8 cellular contexts compared by ENCODE assay signal in genomic region chr20:45857114-45857835, GRCh38. TPM values are rescaled to one million over a fixed set of nuclear protein-coding genes. Genes with fewer than 3 reads are reported as not detected.
A peak's percentile ranks its signal among the peaks of the same experiment; 100 is the strongest.
DNase-seq lines count a peak whose midpoint lies in the region; FAIRE-seq and TF ChIP-seq lines count a peak whose summit lies in the region.

Gene ACOT8, minus strand, starts transcription at chr20:45857392. Its CDS starts 77 bp downstream, at chr20:45857315.
Gene ZSWIM3, plus strand, starts transcription at chr20:45857614. Its CDS starts 212 bp downstream, at chr20:45857826.

- no peaks in the 10 kb centered on the region for H3K9me3 Mint-ChIP-seq in nephron progenitor cell
- H3K9me3 Mint-ChIP-seq in stimulated activated naive CD8-positive, alpha-beta T cell treated with anti-CD3 and anti-CD28 coated beads, Interleukin-15, Interleukin-2, amounts not matched to agents 100 ng/mL and 50 ng/mL, for 24 hours, result no peaks in the 10 kb centered on the region

- POLR2A ChIA-PET in RWPE1 (lab: Yijun Ruan, JAX; ENCODE audit: low non-redundant PET), result interaction anchor here (0.8 to 1.3 kb wide), 2 partner anchors 23 to 28 kb away, joined by 4 to 5 read pairs; no protein-coding TSS in a partner anchor

- CTCF ChIA-PET in RWPE1 (lab: Yijun Ruan, JAX), result interaction anchor here (0.5 to 1.0 kb wide), 4 partner anchors 15 to 549 kb away, joined by 3 read pairs; partner anchors contain the start of gene ELMO2

- FAIRE-seq in H54 (lab: Jason Lieb, UNC), result peak; percentile 87

- H3K27ac Mint-ChIP-seq in nephron progenitor cell, result peak within 1 kb of the TSS; percentile 97
- peak within 1 kb of the TSS; percentile 95 for H3K27ac Mint-ChIP-seq in stimulated activated naive CD8-positive, alpha-beta T cell treated with anti-CD3 and anti-CD28 coated beads, Interleukin-15, Interleukin-2, amounts not matched to agents 100 ng/mL and 50 ng/mL, for 24 hours

- H3K4me3 ChIP-seq in fibroblast of villous mesenchyme (ENCODE audit: low read depth, low read length), result peak within 1 kb of the TSS; percentile 81

- peak within 1 kb of the TSS; percentile 95 for H3K4me3 Mint-ChIP-seq in nephron progenitor cell
- peak within 1 kb of the TSS; percentile 91 for H3K4me3 Mint-ChIP-seq in stimulated activated naive CD8-positive, alpha-beta T cell treated with anti-CD3 and anti-CD28 coated beads, Interleukin-15, Interleukin-2, amounts not matched to agents 100 ng/mL and 50 ng/mL, for 24 hours

- peaks cover 3% of the 10 kb centered on the region for H3K27me3 Mint-ChIP-seq in nephron progenitor cell (ENCODE audit: low read depth, poor library complexity)
- H3K27me3 Mint-ChIP-seq in stimulated activated naive CD8-positive, alpha-beta T cell treated with anti-CD3 and anti-CD28 coated beads, Interleukin-15, Interleukin-2, amounts not matched to agents 100 ng/mL and 50 ng/mL, for 24 hours, result no peaks in the 10 kb centered on the region

- no peak for TF ChIP-seq CTCF in RWPE1 (conservative IDR thresholded peaks at IDR 0.05; ENCODE audit: low read depth)
- no peak for TF ChIP-seq CTCF in fibroblast of villous mesenchyme (IDR thresholded peaks at IDR 0.05; ENCODE audit: insufficient read depth, low read depth, low read length)
- TF ChIP-seq CTCF in nephron progenitor cell (IDR thresholded peaks at IDR 0.05), result no peak

- TF ChIP-seq POLR2A in H54 (IDR thresholded peaks at IDR 0.05; ENCODE audit: low read depth, low read length), result peak; percentile 91

- H3K36me3 Mint-ChIP-seq in nephron progenitor cell (ENCODE audit: low read depth), result peaks cover 16% of the 10 kb centered on the region
- peaks cover 10% of the 10 kb centered on the region for H3K36me3 Mint-ChIP-seq in stimulated activated naive CD8-positive, alpha-beta T cell treated with anti-CD3 and anti-CD28 coated beads, Interleukin-15, Interleukin-2, amounts not matched to agents 100 ng/mL and 50 ng/mL, for 24 hours (ENCODE audit: low read depth)

- H3K27ac ChIP-seq in RWPE1, result peak within 1 kb of the TSS; percentile 73

- peak; percentile 100 for DNase-seq in ELR (ENCODE audit: low read depth)
- DNase-seq in H54 (ENCODE audit: insufficient read length, low spot score), result peak; percentile 99
- DNase-seq in LoVo (ENCODE audit: low spot score), result peak; percentile 99
- DNase-seq in RWPE1 (ENCODE audit: low spot score), result peak; percentile 100
- peak; percentile 80 for DNase-seq in activated T-helper 9 cell treated with anti-CD3 and anti-CD28 coated beads, Interleukin-2, amount 50 U/mL, for 16 hours (ENCODE audit: low read depth)
- peak; percentile 100 for DNase-seq in fibroblast of villous mesenchyme (ENCODE audit: low read depth)
- peak; percentile 93 for DNase-seq in nephron progenitor cell

- H3K4me1 Mint-ChIP-seq in nephron progenitor cell, result peaks cover 63% of the 10 kb centered on the region
- peaks cover 39% of the 10 kb centered on the region for H3K4me1 Mint-ChIP-seq in stimulated activated naive CD8-positive, alpha-beta T cell treated with anti-CD3 and anti-CD28 coated beads, Interleukin-15, Interleukin-2, amounts not matched to agents 100 ng/mL and 50 ng/mL, for 24 hours (ENCODE audit: low read depth)

RNA-seq across cellular contexts. Expression of gene ACOT8, which starts in this region (rescaled TPM):
- total RNA-seq in fibroblast of villous mesenchyme, result 36.7 and 43.5 TPM in 2 replicates

RNA-seq across cellular contexts. Expression of gene ZSWIM3, which starts in this region (rescaled TPM):
- 3.2 and 5.6 TPM in 2 replicates for total RNA-seq in fibroblast of villous mesenchyme

Comparison
In these comparisons a context has a peak if more than half of its experiments do, and no peak if none do; other contexts are left out.
1. Peak in every context shown above with its lines: DNase-seq, H3K4me3 ChIP-seq and H3K27ac ChIP-seq.